25 cellular contexts compared by ENCODE assay signal in genomic region chr22:36303115-36303467, GRCh38. TPM values are rescaled to one million over a fixed set of nuclear protein-coding genes. Genes with fewer than 3 reads are reported as not detected.
DNase-seq lines count a peak whose midpoint lies in the region; ATAC-seq and TF ChIP-seq lines count a peak whose summit lies in the region.
"Had no signal": no experiment of that assay in that cellular context is flagged by ENCODE, and none has a peak within 500 bp of the region (broad histone marks: within the 10 kb centered on the region; RNA-seq: fewer than 3 reads in every experiment).

No MANE protein-coding gene starts in this region.

- no CpG with 5 or more reads among the region's 9 CpGs for WGBS in gastroesophageal sphincter (ENCODE audit: low coverage in 1 of 2), 2 donors

- H3K27me3 ChIP-seq in gastroesophageal sphincter (no peaks in the 10 kb centered on the region), lower lobe of right lung (ENCODE audit: low read depth) (no peaks in the 10 kb centered on the region), gastrocnemius medialis (no peaks in the 10 kb centered on the region)
- H3K27me3 ChIP-seq: heart left ventricle, SJCRH30 had no signal

- H3K4me3 Mint-ChIP-seq in activated naive CD4-positive, alpha-beta T cell treated with anti-CD3 and anti-CD28 coated beads, Interleukin-2, amount 50 U/mL, for 24 hours = no peak overlapping the region
- peak overlapping the region; percentile 71 for H3K4me3 Mint-ChIP-seq in T-helper 17 cell
- H3K4me3 Mint-ChIP-seq in stimulated activated naive B cell treated with anti-CD40 and anti-IgM and Interleukin-4, amounts not matched to agents 10 μg/mL and 1 μg/mL and 100 μg/mL, for 72 hours = no peak overlapping the region
- H3K4me3 Mint-ChIP-seq: activated naive CD8-positive, alpha-beta T cell; brain; endodermal cell; nephron; stimulated activated memory B cell treated with anti-CD40 and anti-IgM and Interleukin-4, amounts not matched to agents 10 μg/mL and 1 μg/mL and 100 μg/mL, for 72 hours had no signal

- H3K4me1 ChIP-seq in gastroesophageal sphincter = peaks cover 0 to 43% (median 12%) of the 10 kb centered on the region in 3 donors
- H3K4me1 ChIP-seq in lower lobe of right lung = peaks cover 7% of the 10 kb centered on the region
- no peaks in the 10 kb centered on the region for H3K4me1 ChIP-seq in gastrocnemius medialis
- H3K4me1 ChIP-seq: SJCRH30 had no signal

- no peak for DNase-seq in activated naive CD4-positive, alpha-beta T cell treated with Interleukin-2 at 50 U/mL for 16 hours
- DNase-seq in T-helper 17 cell (no peak), lower lobe of right lung (no peak), gastrocnemius medialis (no peak), NCI-H345 (lab: John Stamatoyannopoulos, UW) (no peak)
- DNase-seq in stimulated activated naive B cell treated with anti-CD40 and anti-IgM and Interleukin-4, amounts not matched to agents 10 μg/mL and 1 μg/mL and 100 μg/mL, for 72 hours = no peak
- DNase-seq: activated CD4-positive, alpha-beta T cell treated with anti-CD3 and anti-CD28 coated beads, Interleukin-2, amount 50 U/mL, for 1 hour; EL; endodermal cell; GOT3; NCI-H1092 treated with DMSO at 0.1 percent for 48 hours; NCI-H1930; NCI-H226; NCI-H82; SJCRH30; stimulated activated CD4-positive, alpha-beta T cell treated with anti-CD3 and anti-CD28 coated beads, Interleukin-2, amount 100 ng/mL, for 24 hours had no signal

- H3K27ac ChIP-seq in gastroesophageal sphincter = peak overlapping the region; percentile 49 to 89 (median 86)
- H3K27ac ChIP-seq in lower lobe of right lung = no peak overlapping the region
- H3K27ac ChIP-seq in gastrocnemius medialis = no peak overlapping the region
- H3K27ac ChIP-seq: C4-2B, SJCRH30 had no signal

- ATAC-seq in T-helper 17 cell = no peak
- ATAC-seq in gastroesophageal sphincter = no peak
- no peak for ATAC-seq in stimulated activated naive B cell treated with anti-CD40 and anti-IgM and Interleukin-4, amounts not matched to agents 10 μg/mL and 1 μg/mL and 100 μg/mL, for 72 hours (replicated peaks)
- ATAC-seq in lower lobe of right lung = no peak
- ATAC-seq in gastrocnemius medialis = no peak
- ATAC-seq: heart left ventricle; stimulated activated memory B cell treated with anti-CD40 and anti-IgM and Interleukin-4, amounts not matched to agents 10 μg/mL and 1 μg/mL and 100 μg/mL, for 72 hours had no signal

- TF ChIP-seq POLR2A in gastroesophageal sphincter (IDR thresholded peaks at IDR 0.05) (no peak), gastrocnemius medialis (IDR thresholded peaks at IDR 0.05) (no peak)

- H3K9me3 ChIP-seq in T-helper 17 cell (ENCODE audit: control insufficient read depth, low read length, poor library complexity, severe bottlenecking) (no peaks in the 10 kb centered on the region), gastroesophageal sphincter (no peaks in the 10 kb centered on the region), lower lobe of right lung (no peaks in the 10 kb centered on the region), gastrocnemius medialis (no peaks in the 10 kb centered on the region)
- H3K9me3 ChIP-seq: heart left ventricle, SJCRH30, thoracic aorta had no signal

- in situ Hi-C loops in gastrocnemius medialis (cut with MboI; ENCODE audit: low sequenced_read_pairs in 4 of 4) = no loop called here

- H3K27me3 Mint-ChIP-seq in activated naive CD4-positive, alpha-beta T cell treated with anti-CD3 and anti-CD28 coated beads, Interleukin-2, amount 50 U/mL, for 24 hours = no peaks in the 10 kb centered on the region
- no peaks in the 10 kb centered on the region for H3K27me3 Mint-ChIP-seq in T-helper 17 cell
- no peaks in the 10 kb centered on the region for H3K27me3 Mint-ChIP-seq in stimulated activated naive B cell treated with anti-CD40 and anti-IgM and Interleukin-4, amounts not matched to agents 10 μg/mL and 1 μg/mL and 100 μg/mL, for 72 hours
- H3K27me3 Mint-ChIP-seq: activated naive CD8-positive, alpha-beta T cell; brain; stimulated activated memory B cell treated with anti-CD40 and anti-IgM and Interleukin-4, amounts not matched to agents 10 μg/mL and 1 μg/mL and 100 μg/mL, for 72 hours had no signal

- H3K36me3 Mint-ChIP-seq in activated naive CD4-positive, alpha-beta T cell treated with anti-CD3 and anti-CD28 coated beads, Interleukin-2, amount 50 U/mL, for 24 hours = peaks cover 7% of the 10 kb centered on the region
- H3K36me3 Mint-ChIP-seq in T-helper 17 cell (ENCODE audit: low read depth) = peaks cover 5% of the 10 kb centered on the region
- peaks cover 44 to 65% of the 10 kb centered on the region in 2 donors for H3K36me3 Mint-ChIP-seq in stimulated activated naive B cell treated with anti-CD40 and anti-IgM and Interleukin-4, amounts not matched to agents 10 μg/mL and 1 μg/mL and 100 μg/mL, for 72 hours

- TF ChIP-seq CTCF in gastroesophageal sphincter (IDR thresholded peaks at IDR 0.05) (no peak), lower lobe of right lung (IDR thresholded peaks at IDR 0.05) (no peak), gastrocnemius medialis (IDR thresholded peaks at IDR 0.05 in 4 of 5, conservative IDR thresholded peaks at IDR 0.05 in 1 of 5) (no peak)

- peaks cover 9% of the 10 kb centered on the region for H3K4me1 Mint-ChIP-seq in activated naive CD4-positive, alpha-beta T cell treated with anti-CD3 and anti-CD28 coated beads, Interleukin-2, amount 50 U/mL, for 24 hours
- H3K4me1 Mint-ChIP-seq in T-helper 17 cell = peaks cover 13% of the 10 kb centered on the region
- peaks cover 11 to 36% of the 10 kb centered on the region in 2 donors for H3K4me1 Mint-ChIP-seq in stimulated activated naive B cell treated with anti-CD40 and anti-IgM and Interleukin-4, amounts not matched to agents 10 μg/mL and 1 μg/mL and 100 μg/mL, for 72 hours
- H3K4me1 Mint-ChIP-seq: brain, endodermal cell, nephron had no signal

- no peaks in the 10 kb centered on the region for H3K9me3 Mint-ChIP-seq in activated naive CD4-positive, alpha-beta T cell treated with anti-CD3 and anti-CD28 coated beads, Interleukin-2, amount 50 U/mL, for 24 hours
- H3K9me3 Mint-ChIP-seq in stimulated activated naive B cell treated with anti-CD40 and anti-IgM and Interleukin-4, amounts not matched to agents 10 μg/mL and 1 μg/mL and 100 μg/mL, for 72 hours = no peaks in the 10 kb centered on the region
- H3K9me3 Mint-ChIP-seq: brain; endodermal cell; nephron; stimulated activated memory B cell treated with anti-CD40 and anti-IgM and Interleukin-4, amounts not matched to agents 10 μg/mL and 1 μg/mL and 100 μg/mL, for 72 hours had no signal

- no peak for TF ChIP-seq EP300 in gastroesophageal sphincter (IDR thresholded peaks at IDR 0.05)

- H3K36me3 ChIP-seq in gastroesophageal sphincter = peaks cover 0 to 100% of the 10 kb centered on the region in 2 donors
- H3K36me3 ChIP-seq in lower lobe of right lung = peaks cover 100% of the 10 kb centered on the region
- H3K36me3 ChIP-seq in gastrocnemius medialis = peaks cover 13 to 99% of the 10 kb centered on the region in 2 donors

- intact Hi-C loops in lower lobe of right lung (cut with DNase I) = loop anchor here (10.0 kb wide), 1 partner anchor 172 kb away; no protein-coding TSS in a partner anchor
- intact Hi-C loops in gastrocnemius medialis (cut with DNase I; ENCODE audit: low total_unique reads) = no loop called here

- H3K27ac Mint-ChIP-seq in activated naive CD4-positive, alpha-beta T cell treated with anti-CD3 and anti-CD28 coated beads, Interleukin-2, amount 50 U/mL, for 24 hours = peak overlapping the region; percentile 62
- H3K27ac Mint-ChIP-seq in T-helper 17 cell = no peak overlapping the region
- H3K27ac Mint-ChIP-seq in stimulated activated naive B cell treated with anti-CD40 and anti-IgM and Interleukin-4, amounts not matched to agents 10 μg/mL and 1 μg/mL and 100 μg/mL, for 72 hours = peak overlapping the region; percentile 88
- H3K27ac Mint-ChIP-seq: brain, nephron had no signal

- H3K4me3 ChIP-seq in gastroesophageal sphincter (no peak overlapping the region), lower lobe of right lung (no peak overlapping the region), gastrocnemius medialis (no peak overlapping the region)
- H3K4me3 ChIP-seq: heart left ventricle, SJCRH30, thoracic aorta had no signal

RNA-seq across cellular contexts. Expression of gene APOL1, which starts 50.2 kb away (rescaled TPM):
- total RNA-seq in T-helper 17 cell = 10 to 100 TPM; 12.5 to 15.0 TPM
- 10 to 100 TPM in 3 of 4 donors, 1 to 10 TPM in 1; 10.0 to 53.7 (median 26.0) TPM for total RNA-seq in gastroesophageal sphincter
- 85.8 TPM for total RNA-seq in lower lobe of right lung
- 10 to 100 TPM in 1 of 4 donors, 1 to 10 TPM in 2, under 1 TPM in 1; 0.87 to 11.1 (median 6.2) TPM for total RNA-seq in gastrocnemius medialis

Comparison
In these comparisons a context has a peak if more than half of its experiments do, and no peak if none do; other contexts are left out.
1. H3K27ac ChIP-seq: peak in gastroesophageal sphincter (4 of 4); none in lower lobe of right lung (single experiment) and gastrocnemius medialis (0 of 4).